15 cellular contexts compared by ENCODE assay signal in the genomic region with DNA sequence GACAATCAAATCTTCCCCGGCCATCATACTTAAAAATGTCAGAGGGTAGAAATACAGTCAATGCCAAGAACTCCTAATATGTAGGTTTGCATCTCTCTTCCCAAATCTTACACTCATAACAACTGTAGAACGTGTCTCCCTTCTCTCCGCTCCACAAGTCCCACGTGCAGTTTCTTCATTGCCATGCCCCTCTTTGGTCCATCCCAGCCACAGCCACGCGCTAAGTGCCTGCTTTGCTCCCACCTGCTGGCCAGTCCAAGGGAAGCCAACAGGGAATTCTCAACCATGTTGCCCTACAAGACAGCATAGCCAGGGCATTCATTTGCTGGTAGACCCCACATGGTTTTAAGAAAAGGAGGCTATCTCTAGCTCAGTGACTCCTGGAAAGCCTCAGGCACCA.
"Had no signal": no experiment of that assay in that cellular context is flagged by ENCODE, and none has a peak within 500 bp of the region (broad histone marks: within the 10 kb centered on the region; RNA-seq: fewer than 3 reads in every experiment).

No MANE protein-coding gene starts in this region.

- ATAC-seq: left lung; mucosa of descending colon; naive thymus-derived CD4-positive, alpha-beta T cell; stimulated activated memory B cell treated with anti-CD40 and anti-IgM and Interleukin-4, amounts not matched to agents 10 μg/mL and 1 μg/mL and 100 μg/mL, for 72 hours had no signal

- H3K36me3 Mint-ChIP-seq: activated naive CD4-positive, alpha-beta T cell treated with anti-CD3 and anti-CD28 coated beads, Interleukin-2, amount 10 ng/mL, durations not matched to agents 7 days and 5 days; naive thymus-derived CD4-positive, alpha-beta T cell; stimulated activated memory B cell treated with anti-CD40 and anti-IgM and Interleukin-4, amounts not matched to agents 10 μg/mL and 1 μg/mL and 100 μg/mL, for 72 hours had no signal

- H3K4me3 Mint-ChIP-seq: activated CD4-positive, alpha-beta memory T cell treated with anti-CD3 and anti-CD28 coated beads, Interleukin-2, amount 10 ng/mL, durations not matched to agents 7 days and 5 days; activated naive CD4-positive, alpha-beta T cell treated with anti-CD3 and anti-CD28 coated beads, Interleukin-2, amount 10 ng/mL, durations not matched to agents 7 days and 5 days; activated T-cell treated with anti-CD3 and anti-CD28 coated beads, Interleukin-2, amount 50 U/mL, for 24 hours; dendritic cell treated with granulocyte-macrophage colony-stimulating factor and Interleukin-4, amounts not matched to agents 40 ng/mL and 50 ng/mL, for 4 days; naive thymus-derived CD4-positive, alpha-beta T cell; stimulated activated memory B cell treated with anti-CD40 and anti-IgM and Interleukin-4, amounts not matched to agents 10 μg/mL and 1 μg/mL and 100 μg/mL, for 72 hours had no signal

- H3K4me3 ChIP-seq: left lung, mucosa of descending colon, tibial artery, vagina had no signal

- H3K9me3 ChIP-seq: left lung, mucosa of descending colon, tibial artery, vagina had no signal

- DNase-seq: activated CD4-positive, alpha-beta memory T cell treated with anti-CD3 and anti-CD28 coated beads, Interleukin-2, amount 10 ng/mL, durations not matched to agents 7 days and 5 days; activated CD4-positive, alpha-beta T cell treated with anti-CD3 and anti-CD28 coated beads for 4 hours; activated naive CD4-positive, alpha-beta T cell treated with anti-CD3 and anti-CD28 coated beads, Interleukin-2, amount 10 ng/mL, durations not matched to agents 7 days and 5 days; activated T-cell treated with anti-CD3 and anti-CD28 coated beads, Interleukin-2, amount 50 U/mL, for 24 hours; effector memory CD4-positive, alpha-beta T cell; foreskin melanocyte; left lung; naive thymus-derived CD4-positive, alpha-beta T cell; stimulated activated CD4-positive, alpha-beta T cell treated with anti-CD3 and anti-CD28 coated beads, Interleukin-2, amount 100 ng/mL, for 48 hours; T1000; tibial artery had no signal

- H3K27me3 Mint-ChIP-seq: activated CD4-positive, alpha-beta memory T cell treated with anti-CD3 and anti-CD28 coated beads, Interleukin-2, amount 10 ng/mL, durations not matched to agents 7 days and 5 days; activated naive CD4-positive, alpha-beta T cell treated with anti-CD3 and anti-CD28 coated beads, Interleukin-2, amount 10 ng/mL, durations not matched to agents 7 days and 5 days; activated T-cell treated with anti-CD3 and anti-CD28 coated beads, Interleukin-2, amount 50 U/mL, for 24 hours; dendritic cell treated with granulocyte-macrophage colony-stimulating factor and Interleukin-4, amounts not matched to agents 40 ng/mL and 50 ng/mL, for 4 days; stimulated activated memory B cell treated with anti-CD40 and anti-IgM and Interleukin-4, amounts not matched to agents 10 μg/mL and 1 μg/mL and 100 μg/mL, for 72 hours had no signal

- H3K27me3 ChIP-seq: left lung, tibial artery, vagina had no signal

- H3K27ac Mint-ChIP-seq: activated CD4-positive, alpha-beta memory T cell treated with anti-CD3 and anti-CD28 coated beads, Interleukin-2, amount 10 ng/mL, durations not matched to agents 7 days and 5 days; activated naive CD4-positive, alpha-beta T cell treated with anti-CD3 and anti-CD28 coated beads, Interleukin-2, amount 10 ng/mL, durations not matched to agents 7 days and 5 days; activated T-cell treated with anti-CD3 and anti-CD28 coated beads, Interleukin-2, amount 50 U/mL, for 24 hours; dendritic cell treated with granulocyte-macrophage colony-stimulating factor and Interleukin-4, amounts not matched to agents 40 ng/mL and 50 ng/mL, for 4 days; naive thymus-derived CD4-positive, alpha-beta T cell; stimulated activated memory B cell treated with anti-CD40 and anti-IgM and Interleukin-4, amounts not matched to agents 10 μg/mL and 1 μg/mL and 100 μg/mL, for 72 hours had no signal

- H3K36me3 ChIP-seq: left lung, tibial artery, vagina had no signal

- H3K4me1 Mint-ChIP-seq: activated CD4-positive, alpha-beta memory T cell treated with anti-CD3 and anti-CD28 coated beads, Interleukin-2, amount 10 ng/mL, durations not matched to agents 7 days and 5 days; activated naive CD4-positive, alpha-beta T cell treated with anti-CD3 and anti-CD28 coated beads, Interleukin-2, amount 10 ng/mL, durations not matched to agents 7 days and 5 days; naive thymus-derived CD4-positive, alpha-beta T cell; stimulated activated memory B cell treated with anti-CD40 and anti-IgM and Interleukin-4, amounts not matched to agents 10 μg/mL and 1 μg/mL and 100 μg/mL, for 72 hours had no signal

- H3K27ac ChIP-seq: left lung, tibial artery, vagina had no signal

- H3K4me1 ChIP-seq: left lung, tibial artery, vagina had no signal

- H3K9me3 Mint-ChIP-seq: activated T-cell treated with anti-CD3 and anti-CD28 coated beads, Interleukin-2, amount 50 U/mL, for 24 hours; dendritic cell treated with granulocyte-macrophage colony-stimulating factor and Interleukin-4, amounts not matched to agents 40 ng/mL and 50 ng/mL, for 4 days; stimulated activated memory B cell treated with anti-CD40 and anti-IgM and Interleukin-4, amounts not matched to agents 10 μg/mL and 1 μg/mL and 100 μg/mL, for 72 hours had no signal
